1 cellular context compared by ENCODE assay signal in the genomic region with DNA sequence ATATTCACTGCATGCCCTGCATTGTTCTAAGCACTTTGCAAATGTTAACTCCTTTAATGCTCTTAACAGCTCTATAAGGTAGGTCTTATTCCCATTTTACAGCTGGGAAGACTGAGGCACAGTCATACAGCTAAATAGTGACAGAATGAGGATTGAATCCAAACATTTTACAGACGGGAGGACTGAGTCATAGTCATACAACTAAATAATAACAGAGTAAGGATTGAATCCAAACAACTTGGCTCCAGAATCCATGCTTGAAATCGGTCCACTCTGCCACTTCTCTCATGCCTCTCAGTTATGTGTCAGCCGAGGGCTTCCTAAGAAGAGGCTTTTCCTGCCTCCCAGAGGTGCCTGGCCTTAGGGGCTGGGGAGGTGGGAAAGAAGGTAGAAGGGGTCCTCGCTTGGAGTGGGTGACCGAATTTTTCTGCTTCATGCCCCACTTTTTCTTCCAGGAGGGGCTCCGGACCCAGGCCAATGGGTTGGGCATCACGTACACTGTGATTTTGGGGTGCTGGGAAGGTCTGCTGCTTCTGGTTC.
TF ChIP-seq lines count a peak whose summit lies in the region.

No MANE protein-coding gene starts in this region.

TF ChIP-seq in HepG2, 621 proteins besides CTCF, POLR2A, EP300 and RAD21:
- TF ChIP-seq RBFOX2 (IDR thresholded peaks at IDR 0.05; ENCODE audit: low read depth, low read length) (0 out of 2 replicates have a peak, but pooled peaks have one; percentile 5), ZNF629 (CRISPR knock-in tag; conservative IDR thresholded peaks at IDR 0.05) (peak; percentile 97), KDM1A (CRISPR knock-in tag; IDR thresholded peaks at IDR 0.05) (peak; percentile 86), ADNP (CRISPR knock-in tag; IDR thresholded peaks at IDR 0.05) (peak; percentile 72), ZBTB38 (CRISPR knock-in tag; IDR thresholded peaks at IDR 0.05) (no peak), CHD4 (IDR thresholded peaks at IDR 0.05; ENCODE audit: borderline replicate concordance, low read length) (peak; percentile 81; the same call in 1 of the 2 replicates), ZMYM3 (CRISPR knock-in tag; IDR thresholded peaks at IDR 0.05) (peak; percentile 49)
- TF ChIP-seq, protein P1, sequence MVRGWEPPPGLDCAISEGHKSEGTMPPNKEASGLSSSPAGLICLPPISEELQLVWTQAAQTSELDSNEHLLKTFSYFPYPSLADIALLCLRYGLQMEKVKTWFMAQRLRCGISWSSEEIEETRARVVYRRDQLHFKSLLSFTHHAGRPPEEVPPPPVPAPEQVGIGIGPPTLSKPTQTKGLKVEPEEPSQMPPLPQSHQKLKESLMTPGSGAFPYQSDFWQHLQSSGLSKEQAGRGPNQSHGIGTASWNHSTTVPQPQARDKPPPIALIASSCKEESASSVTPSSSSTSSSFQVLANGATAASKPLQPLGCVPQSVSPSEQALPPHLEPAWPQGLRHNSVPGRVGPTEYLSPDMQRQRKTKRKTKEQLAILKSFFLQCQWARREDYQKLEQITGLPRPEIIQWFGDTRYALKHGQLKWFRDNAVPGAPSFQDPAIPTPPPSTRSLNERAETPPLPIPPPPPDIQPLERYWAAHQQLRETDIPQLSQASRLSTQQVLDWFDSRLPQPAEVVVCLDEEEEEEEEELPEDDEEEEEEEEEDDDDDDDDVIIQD (CRISPR knock-in tag; IDR thresholded peaks at IDR 0.05; ENCODE audit: low read depth), result no peak
- TF ChIP-seq, protein P2, sequence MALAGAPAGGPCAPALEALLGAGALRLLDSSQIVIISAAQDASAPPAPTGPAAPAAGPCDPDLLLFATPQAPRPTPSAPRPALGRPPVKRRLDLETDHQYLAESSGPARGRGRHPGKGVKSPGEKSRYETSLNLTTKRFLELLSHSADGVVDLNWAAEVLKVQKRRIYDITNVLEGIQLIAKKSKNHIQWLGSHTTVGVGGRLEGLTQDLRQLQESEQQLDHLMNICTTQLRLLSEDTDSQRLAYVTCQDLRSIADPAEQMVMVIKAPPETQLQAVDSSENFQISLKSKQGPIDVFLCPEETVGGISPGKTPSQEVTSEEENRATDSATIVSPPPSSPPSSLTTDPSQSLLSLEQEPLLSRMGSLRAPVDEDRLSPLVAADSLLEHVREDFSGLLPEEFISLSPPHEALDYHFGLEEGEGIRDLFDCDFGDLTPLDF (CRISPR knock-in tag; IDR thresholded peaks at IDR 0.05), result no peak
